ENCODE assay signal across 19 cellular contexts in genomic region chr9:76594764-76595410, GRCh38.
DNase-seq lines count a peak whose midpoint lies in the region; FAIRE-seq and TF ChIP-seq lines count a peak whose summit lies in the region.
"Had no signal": no experiment of that assay in that cellular context is flagged by ENCODE, and none has a peak within 500 bp of the region (broad histone marks: within the 10 kb centered on the region; RNA-seq: fewer than 3 reads in every experiment).

No MANE protein-coding gene starts in this region.

- peak; percentile 70 for FAIRE-seq in H1 (lab: Jason Lieb, UNC)
- FAIRE-seq: GM19239 had no signal

- POLR2A ChIA-PET in H1 (lab: Charles Lee; ENCODE audit: partially characterized antibody), result interaction anchor here (1.4 kb wide), 1 partner anchor 18 kb away, joined by 3 read pairs; no protein-coding TSS in a partner anchor

- peak overlapping the region; percentile 45; the same call in 1 of the 2 replicates for H2BK5ac ChIP-seq in H1 (ENCODE audit: low read depth, low read length)

- H3K79me1 ChIP-seq in H1 (ENCODE audit: low read depth, low read length), result no peaks in the 10 kb centered on the region

- H3K9me3 ChIP-seq in HUES64 (ENCODE audit: insufficient read depth, low read depth, low read length) (no peaks in the 10 kb centered on the region), H1 (ENCODE audit: insufficient read depth in 2 of 2, low read depth in 1 of 2, low read length in 1 of 2) (no peaks in the 10 kb centered on the region)
- H3K9me3 ChIP-seq: Caco-2 had no signal

- no peak overlapping the region for H4K91ac ChIP-seq in H1 (replicated peaks; ENCODE audit: insufficient read length, low read length)

- H3K79me2 ChIP-seq in H1 (ENCODE audit: control insufficient read depth in 1 of 2, insufficient read depth in 2 of 2, low read length in 2 of 2), result no peaks in the 10 kb centered on the region

- H2AFZ ChIP-seq in H1 (ENCODE audit: low read length), result no peak overlapping the region

- H2BK12ac ChIP-seq in H1 (ENCODE audit: low read depth, low read length), result no peak overlapping the region

- no peak overlapping the region for H3K4ac ChIP-seq in H1 (replicated peaks; ENCODE audit: insufficient read length, low read depth, low read length)

- no peak for TF ChIP-seq RAD21 in H1 (IDR thresholded peaks at IDR 0.05 in 1 of 2, conservative IDR thresholded peaks at IDR 0.05 in 1 of 2; ENCODE audit: low read depth in 2 of 2, low read length in 2 of 2)

- H3K9ac ChIP-seq in HUES64 (ENCODE audit: low read depth, low read length) (no peak overlapping the region), H1 (replicated peaks in 1 of 4; ENCODE audit: extremely low read depth in 1 of 4, low read depth in 3 of 4, low read length in 3 of 4) (no peak overlapping the region)

- CTCF ChIA-PET in H1 (lab: Charles Lee; ENCODE audit: partially characterized antibody), result interaction anchor here (0.8 kb wide), 1 partner anchor 134 kb away, joined by 3 read pairs; no protein-coding TSS in a partner anchor

- peak overlapping the region; percentile 63; the same call in 1 of the 2 replicates for H3K18ac ChIP-seq in H1 (ENCODE audit: extremely low read depth, low read length)

- no peak for TF ChIP-seq CTCF in H1 (IDR thresholded peaks at IDR 0.05; ENCODE audit: control extremely low read depth in 1 of 3, insufficient read depth in 1 of 3, low read depth in 1 of 3, low read length in 3 of 3)

- TF ChIP-seq POLR2A in H1 (IDR thresholded peaks at IDR 0.05; ENCODE audit: control extremely low read depth in 1 of 2, low read depth in 2 of 2, low read length in 2 of 2), result no peak

- H4K20me1 ChIP-seq in H1 (replicated peaks in 1 of 2; ENCODE audit: control insufficient read depth in 1 of 2, insufficient read depth in 2 of 2, low read length in 2 of 2), result no peaks in the 10 kb centered on the region

- H3K23me2 ChIP-seq in H1 (ENCODE audit: low read depth, low read length), result no peaks in the 10 kb centered on the region; the same call in 1 of the 2 replicates

- H3K4me3 ChIP-seq in HUES64 (ENCODE audit: low read length) (peak overlapping the region; percentile 18), H1 (ENCODE audit: extremely low read depth in 1 of 4, insufficient read depth in 2 of 4, low read depth in 3 of 4, low read length in 4 of 4) (peak overlapping the region in 2 of 4 experiments; percentile 22 to 51; a peak in 4 of 8 replicates)

- no peak for TF ChIP-seq EP300 in H1 (IDR thresholded peaks at IDR 0.05; ENCODE audit: borderline replicate concordance in 1 of 2, low read depth in 2 of 2, low read length in 2 of 2)

- H2AK5ac ChIP-seq in H1 (ENCODE audit: low read depth, low read length), result no peak overlapping the region

- H3K56ac ChIP-seq in H1 (replicated peaks; ENCODE audit: insufficient read length, low read depth, low read length), result no peak overlapping the region

- no peak overlapping the region for H3K23ac ChIP-seq in H1 (ENCODE audit: insufficient read length)

- H3K27ac ChIP-seq in HUES64 (ENCODE audit: low read depth, low read length) (peak overlapping the region; percentile 78; the same call in 1 of the 2 replicates), H1 (ENCODE audit: low read depth, low read length) (0 out of 2 replicates have a peak overlapping the region, but pooled peaks have one; percentile 46)

- H3K36me3 ChIP-seq in HUES64 (ENCODE audit: insufficient read depth, low read length) (no peaks in the 10 kb centered on the region), H1 (ENCODE audit: control insufficient read depth in 2 of 4, insufficient read depth in 4 of 4, low read length in 3 of 4) (no peaks in the 10 kb centered on the region)

- H3K4me2 ChIP-seq in H1 (ENCODE audit: insufficient read depth in 1 of 2, low read depth in 2 of 2, low read length in 2 of 2), result peak overlapping the region; percentile 65 to 82

- 6% methylated on average over 2 of the region's 4 CpGs for WGBS in HUES64
- 6% methylated on average over 4 of the region's 4 CpGs; no CpG with 5 or more reads in 1 of the 2 experiments for WGBS in H1 (ENCODE audit: extremely low coverage in 1 of 2, insufficient coverage in 1 of 2, insufficient read length in 1 of 2, insufficient replicate concordance in 2 of 2, low coverage in 1 of 2, low lambda C conversion rate in 2 of 2, missing lambda C conversion rate in 1 of 2), 2 experiments

- H3K4me1 ChIP-seq in HUES64 (ENCODE audit: insufficient read depth, low read length) (peaks cover 44% of the 10 kb centered on the region), H1 (replicated peaks in 1 of 4; ENCODE audit: control insufficient read depth in 3 of 4, insufficient read depth in 4 of 4, low read length in 3 of 4) (peaks cover 5 to 27% (median 24%) of the 10 kb centered on the region in 4 experiments)

- H4K5ac ChIP-seq in H1 (ENCODE audit: insufficient read length, low read depth, low read length), result peak overlapping the region; percentile 14

- H2BK20ac ChIP-seq in H1 (ENCODE audit: low read length), result 0 out of 2 replicates have a peak overlapping the region, but pooled peaks have one; percentile 8

- H3K27me3 ChIP-seq in HUES64 (ENCODE audit: insufficient read depth, low read length) (no peaks in the 10 kb centered on the region), H1 (replicated peaks in 1 of 4; ENCODE audit: control insufficient read depth in 3 of 4, extremely low read depth in 1 of 4, insufficient read depth in 3 of 4, low read length in 3 of 4) (no peaks in the 10 kb centered on the region)

- H2BK15ac ChIP-seq in H1 (ENCODE audit: low read length), result no peak overlapping the region

- H2BK120ac ChIP-seq in H1 (replicated peaks; ENCODE audit: low read depth, low read length), result peak overlapping the region; percentile 14

- no peak overlapping the region for H4K8ac ChIP-seq in H1 (ENCODE audit: extremely low read depth, insufficient read depth, low read length)

- DNase-seq in H1 (ENCODE audit: low read depth in 1 of 2, low spot score in 2 of 2) (peak; percentile 13 to 55), islet precursor cell (peak; percentile 55), NCI-H128 (lab: John Stamatoyannopoulos, UW; ENCODE audit: unreplicated experiment) (no peak), SHP77 (lab: John Stamatoyannopoulos, UW) (no peak), DMS114 treated with DMSO at 0.1 percent for 48 hours (lab: John Stamatoyannopoulos, UW; ENCODE audit: unreplicated experiment) (no peak), GM19240 (ENCODE audit: insufficient read length, low spot score) (no peak)
- DNase-seq: ACHN; Caco-2; CD4-positive, CD25-positive, alpha-beta regulatory T cell; EL; H7; NCI-H1417 treated with DMSO at 0.1 percent for 48 hours; NCI-H1930; NCI-H2171 treated with DMSO at 0.1 percent for 48 hours; NCI-H446 treated with DMSO at 0.1 percent for 48 hours; NK-92 treated with Interleukin-12 subunit alpha and Interleukin-12 subunit beta, amount 100 ng/mL, for 24 hours; RPMI8226 had no signal

- H3K14ac ChIP-seq in H1 (ENCODE audit: insufficient read length), result no peak overlapping the region

TF ChIP-seq in H1, 55 proteins besides CTCF, POLR2A, EP300 and RAD21 (continues in another document):
- TF ChIP-seq RBBP5 (IDR thresholded peaks at IDR 0.05; ENCODE audit: borderline replicate concordance, low read depth, low read length), result peak; percentile 72; the same call in 1 of the 2 replicates

Comparison
In these comparisons a context has a peak if more than half of its experiments do, and no peak if none do; other contexts are left out.
1. DNase-seq: peak in H1 (2 of 2) and islet precursor cell (single experiment); none in NCI-H128 (single experiment), SHP77 (0 of 2), DMS114 treated with DMSO at 0.1 percent for 48 hours (single experiment) and GM19240 (single experiment).